In genomic region chr7:57218196-57218716, GRCh38 we compare ENCODE assay signal across 4 cellular contexts.
"Had no signal": no experiment of that assay in that cellular context is flagged by ENCODE, and none has a peak within 500 bp of the region (broad histone marks: within the 10 kb centered on the region; RNA-seq: fewer than 3 reads in every experiment).

No MANE protein-coding gene starts in this region.

- DNase-seq: H9, HCEC 1CT, IMR-90 had no signal

- H3K4me1 Mint-ChIP-seq: GM23338, H9 had no signal

- H3K4me3 ChIP-seq: GM23338 had no signal

- H3K27ac Mint-ChIP-seq: GM23338, H9 had no signal

- ATAC-seq: GM23338 had no signal

- H3K4me3 Mint-ChIP-seq: GM23338 had no signal
